In the genomic region with DNA sequence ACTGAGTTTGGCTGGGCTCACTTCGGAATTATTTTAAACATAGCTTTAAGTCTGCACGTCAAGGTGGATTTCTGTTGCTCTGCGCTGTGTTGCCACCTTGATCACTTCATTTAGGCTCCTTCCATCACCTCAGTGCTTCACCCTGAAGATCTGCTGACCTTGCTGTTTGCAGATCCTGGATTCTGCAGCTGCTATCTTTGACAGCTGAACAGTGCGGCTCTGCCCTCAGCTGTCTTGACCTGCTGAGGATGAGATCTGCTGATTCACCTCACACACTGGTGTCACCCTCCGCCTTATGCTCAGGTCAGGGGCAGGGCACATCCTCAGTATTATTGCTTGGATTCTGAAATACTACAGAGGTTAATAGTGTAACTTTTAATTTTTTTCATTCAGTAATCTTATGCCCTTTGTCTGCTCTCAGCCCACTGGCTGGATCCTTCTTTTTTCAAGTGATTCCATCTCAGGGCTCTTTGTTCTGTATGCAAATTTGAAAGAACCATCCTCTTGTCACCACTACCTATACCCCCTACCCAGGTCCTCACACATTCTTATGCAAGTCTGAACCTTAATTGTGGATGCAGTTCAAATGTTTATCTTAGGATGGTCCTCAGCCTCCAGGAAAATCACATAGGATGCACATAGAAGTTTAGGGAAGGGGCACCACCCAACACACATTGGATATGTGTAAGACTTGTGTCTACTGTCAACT, we compare ENCODE assay signal across 1 cellular context.
TF ChIP-seq lines count a peak whose summit lies in the region.

No MANE protein-coding gene starts in this region.

TF ChIP-seq in IMR-90, 13 proteins besides CTCF, POLR2A, EP300 and RAD21 (continued from another document):
- no peak for TF ChIP-seq MAZ (IDR thresholded peaks at IDR 0.05; ENCODE audit: borderline replicate concordance, low read depth, low read length)
- no peak for TF ChIP-seq NFE2L2 (IDR thresholded peaks at IDR 0.05; ENCODE audit: low read depth, low read length)
- no peak for TF ChIP-seq CHD1 (IDR thresholded peaks at IDR 0.05; ENCODE audit: low read depth, low read length)
- peak; percentile 82 for TF ChIP-seq MAFK (IDR thresholded peaks at IDR 0.05; ENCODE audit: low read depth, low read length)
- TF ChIP-seq SMC3 (IDR thresholded peaks at IDR 0.05; ENCODE audit: low read depth, low read length): no peak
- TF ChIP-seq RCOR1 (IDR thresholded peaks at IDR 0.05; ENCODE audit: insufficient replicate concordance, low read length): no peak
